In the genomic region with DNA sequence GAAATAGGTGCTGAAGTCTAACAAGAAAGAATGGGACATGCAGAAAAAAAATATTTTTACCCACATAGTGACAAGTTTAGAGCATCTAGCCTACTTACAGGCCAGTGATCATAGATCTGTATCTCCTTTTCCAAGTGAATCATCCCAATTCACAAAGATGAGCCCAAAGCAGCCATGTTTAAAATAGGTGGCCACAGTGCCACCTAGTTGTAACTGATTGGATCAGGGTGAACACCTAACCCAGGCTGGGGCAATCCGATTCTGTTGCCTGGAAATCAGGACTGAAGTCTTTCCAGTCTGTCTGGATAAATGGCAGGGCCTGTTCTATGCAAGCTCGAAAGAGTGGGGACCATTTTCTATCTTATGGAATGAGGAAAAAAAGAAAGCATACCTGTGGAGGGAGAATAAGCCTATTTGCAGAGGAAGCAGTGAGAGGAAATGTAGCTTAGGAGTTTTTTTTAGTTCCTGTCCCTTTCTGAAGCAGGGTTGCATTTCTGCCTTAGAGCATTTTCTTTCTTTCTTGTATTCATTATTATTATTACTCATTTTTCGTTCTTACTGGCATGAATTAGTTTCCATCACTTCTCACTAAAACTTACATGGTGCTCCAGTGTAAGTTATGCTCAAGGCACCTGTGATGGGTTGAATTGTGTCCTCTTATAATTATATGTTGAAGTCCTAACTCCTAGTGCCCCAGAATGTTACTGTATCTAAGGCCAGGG, we compare ENCODE assay signal across 17 cellular contexts.
DNase-seq lines count a peak whose midpoint lies in the region; ATAC-seq, FAIRE-seq and TF ChIP-seq lines count a peak whose summit lies in the region.
"Had no signal": no experiment of that assay in that cellular context is flagged by ENCODE, and none has a peak within 500 bp of the region (broad histone marks: within the 10 kb centered on the region; RNA-seq: fewer than 3 reads in every experiment).

No MANE protein-coding gene starts in this region.

- no peak overlapping the region for H3K4me3 ChIP-seq in epithelial cell of proximal tubule (ENCODE audit: low read depth, low read length)
- H3K4me3 ChIP-seq: BLaER1, HAP-1, left lung had no signal

- no peaks in the 10 kb centered on the region for H3K9me3 Mint-ChIP-seq in natural killer cell
- H3K9me3 Mint-ChIP-seq: activated T-cell treated with anti-CD3 and anti-CD28 coated beads, Interleukin-2, amount 50 U/mL, for 4 hours; natural killer cell treated with Interleukin-12 subunit alpha and Interleukin-12 subunit beta and Interleukin-15 and Interleukin-18, amount 100 ng/mL, for 72 hours had no signal

- peak; percentile 6 for TF ChIP-seq CTCF in D721Med (IDR thresholded peaks at IDR 0.05; ENCODE audit: insufficient read depth, missing control alignments)
- TF ChIP-seq CTCF in epithelial cell of proximal tubule (conservative IDR thresholded peaks at IDR 0.05; ENCODE audit: low read depth, low read length) = peak; percentile 38
- no peak for TF ChIP-seq CTCF in natural killer cell (IDR thresholded peaks at IDR 0.05)

- intact Hi-C loops in natural killer cell (cut with micrococcal nuclease) = no loop called here

- FAIRE-seq in D721Med (lab: Jason Lieb, UNC) = no peak

- H3K27ac Mint-ChIP-seq in natural killer cell = no peak overlapping the region
- H3K27ac Mint-ChIP-seq: natural killer cell treated with Interleukin-12 subunit alpha and Interleukin-12 subunit beta and Interleukin-15 and Interleukin-18, amount 100 ng/mL, for 72 hours had no signal

- H3K4me3 Mint-ChIP-seq in natural killer cell = no peak overlapping the region
- H3K4me3 Mint-ChIP-seq: activated T-cell treated with anti-CD3 and anti-CD28 coated beads, Interleukin-2, amount 50 U/mL, for 4 hours; natural killer cell treated with Interleukin-12 subunit alpha and Interleukin-12 subunit beta and Interleukin-15 and Interleukin-18, amount 100 ng/mL, for 72 hours had no signal

- ATAC-seq in GM21576 (IDR thresholded peaks at IDR 0.05; ENCODE audit: unreplicated experiment) = peak; percentile 51
- no peak for ATAC-seq in natural killer cell
- ATAC-seq: activated T-cell treated with anti-CD3 and anti-CD28 coated beads, Interleukin-2, amount 50 U/mL, for 4 hours; left lung; natural killer cell treated with Interleukin-12 subunit alpha and Interleukin-12 subunit beta and Interleukin-15 and Interleukin-18, amount 100 ng/mL, for 72 hours had no signal

- H3K4me1 Mint-ChIP-seq in natural killer cell = no peaks in the 10 kb centered on the region

- TF ChIP-seq POLR2A in erythroblast (IDR thresholded peaks at IDR 0.05; ENCODE audit: low read length) = no peak

- DNase-seq in D721Med (ENCODE audit: insufficient read length, low spot score) = no peak
- DNase-seq in NCI-H69 (lab: John Stamatoyannopoulos, UW) = peak; percentile 5
- DNase-seq in epithelial cell of proximal tubule (ENCODE audit: low read depth) = no peak
- no peak for DNase-seq in erythroblast (lab: John Stamatoyannopoulos, UW)
- DNase-seq in H4 (ENCODE audit: low spot score) = no peak
- DNase-seq in natural killer cell = no peak
- no peak for DNase-seq in activated naive CD4-positive, alpha-beta T cell treated with anti-CD3 and anti-CD28 coated beads, Interleukin-2, amount 50 U/mL, for 16 hours
- DNase-seq: activated CD4-positive, alpha-beta T cell treated with anti-CD3 and anti-CD28 coated beads for 1 hour; activated T-cell treated with anti-CD3 and anti-CD28 coated beads, Interleukin-2, amount 50 U/mL, for 4 hours; anterior cingulate cortex; GF-D8; left lung; NCI-H2081 had no signal

- H3K36me3 Mint-ChIP-seq in natural killer cell = no peaks in the 10 kb centered on the region
- H3K36me3 Mint-ChIP-seq: natural killer cell treated with Interleukin-12 subunit alpha and Interleukin-12 subunit beta and Interleukin-15 and Interleukin-18, amount 100 ng/mL, for 72 hours had no signal

- peaks cover 15 to 16% of the 10 kb centered on the region in 2 donors for H3K27me3 Mint-ChIP-seq in natural killer cell (ENCODE audit: low read depth in 2 of 2)
